Comparison of ENCODE assay signal across 9 cellular contexts in the genomic region with DNA sequence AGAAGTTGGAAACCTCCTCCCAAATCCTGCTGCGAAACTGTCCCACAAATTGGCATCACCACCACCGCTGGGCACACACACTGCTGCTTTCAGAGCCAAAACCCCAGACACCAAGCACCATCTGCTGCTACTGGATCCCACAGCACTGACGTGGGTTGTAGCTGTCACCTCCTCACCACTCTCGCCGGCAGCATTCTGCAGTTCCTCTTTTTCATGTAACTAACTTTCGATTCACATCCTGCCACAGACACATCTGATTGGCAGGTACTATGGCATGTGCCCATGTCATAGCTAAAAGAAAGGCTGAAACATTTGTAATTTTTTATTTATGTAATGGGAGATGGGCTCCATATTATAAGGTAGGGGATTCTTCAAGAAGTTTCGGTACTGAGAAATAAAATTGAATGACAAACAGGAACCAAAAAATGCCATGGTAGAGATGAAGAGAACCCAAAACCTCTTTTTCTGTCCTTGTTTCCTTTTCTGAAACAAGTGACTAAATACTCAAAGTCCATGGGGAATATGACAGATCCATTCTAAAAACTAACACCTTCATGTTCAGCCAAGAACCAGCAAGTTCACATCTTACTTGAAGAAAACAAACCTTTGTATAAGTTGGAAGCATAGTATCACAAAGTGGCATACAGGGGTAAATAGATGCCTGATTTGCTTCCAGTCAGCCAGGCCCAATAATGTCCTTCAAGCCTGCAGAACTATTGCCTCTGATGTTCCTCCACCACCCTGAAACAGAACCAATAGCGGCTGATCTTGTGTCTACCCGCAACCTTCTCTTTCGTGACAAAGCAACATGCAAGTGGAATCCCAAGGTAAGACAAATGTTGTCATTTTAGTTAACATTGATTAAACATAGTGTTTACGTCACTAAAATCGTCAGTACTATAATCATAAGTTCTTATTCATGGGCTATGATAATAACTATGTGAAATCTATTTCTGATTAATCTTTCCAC. TPM values are rescaled to one million over a fixed set of nuclear protein-coding genes. Genes with fewer than 3 reads are reported as not detected.
A peak's percentile ranks its signal among the peaks of the same experiment; 100 is the strongest.
DNase-seq lines count a peak whose midpoint lies in the region; ATAC-seq and TF ChIP-seq lines count a peak whose summit lies in the region.
"Had no signal": no experiment of that assay in that cellular context is flagged by ENCODE, and none has a peak within 500 bp of the region (broad histone marks: within the 10 kb centered on the region; RNA-seq: fewer than 3 reads in every experiment).

No MANE protein-coding gene starts in this region.

- peak; percentile 97 for ATAC-seq in GM19025 (IDR thresholded peaks at IDR 0.05; ENCODE audit: low read depth, unreplicated experiment)
- ATAC-seq in HG03097 (IDR thresholded peaks at IDR 0.05; ENCODE audit: low FRiP score, unreplicated experiment), result peak; percentile 96
- ATAC-seq in upper lobe of right lung, result peak; percentile 96
- ATAC-seq: Panc1 had no signal

- intact Hi-C loops in ascending aorta (cut with DNase I) (loop anchor here (2.0 kb wide), 2 partner anchors 29 to 135 kb away; no protein-coding TSS in a partner anchor), upper lobe of right lung (cut with DNase I) (no loop called here)

- H3K27ac ChIP-seq in ascending aorta, result no peak overlapping the region
- H3K27ac ChIP-seq in upper lobe of right lung, result no peak overlapping the region

- H3K4me3 ChIP-seq in ascending aorta, result no peak overlapping the region
- no peak overlapping the region for H3K4me3 ChIP-seq in upper lobe of right lung

- DNase-seq in T-helper 2 cell, result peak; percentile 5 to 93 (median 22)
- peak; percentile 63 to 83 for DNase-seq in ascending aorta (ENCODE audit: low spot score in 2 of 2)
- DNase-seq in pons (ENCODE audit: low spot score), result peak; percentile 80
- DNase-seq in upper lobe of right lung, result peak; percentile 76
- no peak for DNase-seq in mesenteric fat pad (ENCODE audit: low spot score)
- DNase-seq in DMS 273 treated with DMSO at 0.1 percent for 48 hours (lab: John Stamatoyannopoulos, UW), result no peak

- no peaks in the 10 kb centered on the region for H3K27me3 ChIP-seq in ascending aorta
- no peaks in the 10 kb centered on the region for H3K27me3 ChIP-seq in upper lobe of right lung

- TF ChIP-seq CTCF in ascending aorta (IDR thresholded peaks at IDR 0.05), result no peak
- TF ChIP-seq CTCF in upper lobe of right lung (IDR thresholded peaks at IDR 0.05), result no peak

- H3K36me3 ChIP-seq in ascending aorta (no peaks in the 10 kb centered on the region), upper lobe of right lung (no peaks in the 10 kb centered on the region)

- H3K4me1 ChIP-seq in ascending aorta (no peaks in the 10 kb centered on the region), upper lobe of right lung (no peaks in the 10 kb centered on the region)

- H3K9me3 ChIP-seq in ascending aorta (no peaks in the 10 kb centered on the region), upper lobe of right lung (no peaks in the 10 kb centered on the region)

RNA-seq across cellular contexts. Expression of a gene that starts 26.6 kb away (rescaled TPM):
- total RNA-seq in ascending aorta (not detected), upper lobe of right lung (4.7 TPM), mesenteric fat pad (1.0 TPM)

RNA-seq across cellular contexts. Expression of a gene that starts 33.8 kb away (rescaled TPM):
- total RNA-seq in ascending aorta (13.0 TPM), upper lobe of right lung (27.8 TPM), mesenteric fat pad (35.9 TPM)

Comparison
In these comparisons a context has a peak if more than half of its experiments do, and no peak if none do; other contexts are left out.
1. DNase-seq: peak in T-helper 2 cell (5 of 5), ascending aorta (2 of 2), pons (single experiment) and upper lobe of right lung (single experiment); none in mesenteric fat pad (single experiment) and DMS 273 treated with DMSO at 0.1 percent for 48 hours (single experiment).
2. Peak in every context shown above with its lines, with median percentiles within 50 percentile points of each other: ATAC-seq.